8 cellular contexts compared by ENCODE assay signal in the genomic region with DNA sequence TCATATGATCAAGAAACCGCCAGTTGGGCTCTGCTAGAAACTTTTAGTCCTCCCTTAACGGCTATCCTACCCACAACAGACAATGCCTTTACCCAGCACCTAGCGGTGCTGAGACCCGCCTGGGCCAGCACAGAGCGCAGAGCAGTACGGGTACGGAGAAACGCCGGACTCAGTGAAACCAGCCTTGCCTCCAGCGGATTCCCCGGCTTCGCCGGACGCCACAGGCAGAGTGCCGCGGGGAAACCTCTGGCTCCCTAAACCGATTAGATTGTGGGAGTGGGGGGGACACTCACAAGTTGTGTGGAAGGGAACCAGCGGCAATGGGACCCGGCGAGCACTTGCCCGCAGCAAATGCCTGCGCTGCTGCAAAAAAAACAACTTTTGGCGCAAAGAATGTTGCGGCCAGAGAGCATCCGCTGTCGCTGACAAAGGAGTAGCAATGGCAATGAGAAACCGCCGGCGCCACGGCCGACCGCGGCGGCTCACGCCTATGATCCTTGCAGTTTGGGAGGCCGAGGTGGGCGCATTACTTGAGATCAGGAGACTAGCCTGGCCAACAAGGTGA.
DNase-seq lines count a peak whose midpoint lies in the region; ATAC-seq and TF ChIP-seq lines count a peak whose summit lies in the region.

No MANE protein-coding gene starts in this region.

- peaks cover 23% of the 10 kb centered on the region for H3K4me1 Mint-ChIP-seq in activated naive CD8-positive, alpha-beta T cell (ENCODE audit: low read depth)
- H3K4me1 Mint-ChIP-seq in progenitor cell of endocrine pancreas (ENCODE audit: low read depth): no peaks in the 10 kb centered on the region

- peak overlapping the region; percentile 98 for H3K27ac Mint-ChIP-seq in activated naive CD8-positive, alpha-beta T cell
- H3K27ac Mint-ChIP-seq in progenitor cell of endocrine pancreas: no peak overlapping the region

- no peaks in the 10 kb centered on the region for H3K27me3 Mint-ChIP-seq in activated naive CD8-positive, alpha-beta T cell
- H3K27me3 Mint-ChIP-seq in progenitor cell of endocrine pancreas: no peaks in the 10 kb centered on the region

- ATAC-seq in GM18511 (IDR thresholded peaks at IDR 0.05; ENCODE audit: unreplicated experiment): peak; percentile 35
- peak; percentile 30 for ATAC-seq in HG02759 (IDR thresholded peaks at IDR 0.05; ENCODE audit: unreplicated experiment)
- peak; percentile 42 for ATAC-seq in left lobe of liver

- H3K36me3 Mint-ChIP-seq in activated naive CD8-positive, alpha-beta T cell: peaks cover 2% of the 10 kb centered on the region
- H3K36me3 Mint-ChIP-seq in progenitor cell of endocrine pancreas (ENCODE audit: insufficient read depth): no peaks in the 10 kb centered on the region

- H3K9me3 Mint-ChIP-seq in activated naive CD8-positive, alpha-beta T cell (ENCODE audit: low read depth): no peaks in the 10 kb centered on the region
- peaks cover 9% of the 10 kb centered on the region for H3K9me3 Mint-ChIP-seq in progenitor cell of endocrine pancreas (ENCODE audit: low read depth)

- TF ChIP-seq CTCF in progenitor cell of endocrine pancreas (IDR thresholded peaks at IDR 0.05; ENCODE audit: unreplicated experiment): no peak

- peak overlapping the region; percentile 95 for H3K4me3 Mint-ChIP-seq in activated naive CD8-positive, alpha-beta T cell
- H3K4me3 Mint-ChIP-seq in progenitor cell of endocrine pancreas (ENCODE audit: low read depth): no peak overlapping the region

- DNase-seq in RPMI8226 (peak; percentile 47), left lobe of liver (ENCODE audit: low spot score) (no peak), progenitor cell of endocrine pancreas (ENCODE audit: low spot score, unreplicated experiment) (no peak), GDM1 (lab: John Stamatoyannopoulos, UW) (no peak)
- peak; percentile 71 for DNase-seq in stimulated activated CD8-positive, alpha-beta memory T cell treated with anti-CD3 and anti-CD28 coated beads, Interleukin-4, amount 100 ng/mL, for 48 hours

Comparison
In these comparisons a context has a peak if more than half of its experiments do, and no peak if none do; other contexts are left out.
1. DNase-seq: peak in RPMI8226 (single experiment) and stimulated activated CD8-positive, alpha-beta memory T cell treated with anti-CD3 and anti-CD28 coated beads, Interleukin-4, amount 100 ng/mL, for 48 hours (single experiment); none in left lobe of liver (single experiment), progenitor cell of endocrine pancreas (single experiment) and GDM1 (single experiment).
2. Peak in every context shown above with its lines, with median percentiles within 50 percentile points of each other: ATAC-seq.